22 cellular contexts compared by ENCODE assay signal in genomic region chr1:176164014-176164678, GRCh38. TPM values are rescaled to one million over a fixed set of nuclear protein-coding genes. Genes with fewer than 3 reads are reported as not detected.
DNase-seq lines count a peak whose midpoint lies in the region; ATAC-seq and TF ChIP-seq lines count a peak whose summit lies in the region.
"Had no signal": no experiment of that assay in that cellular context is flagged by ENCODE, and none has a peak within 500 bp of the region (broad histone marks: within the 10 kb centered on the region; RNA-seq: fewer than 3 reads in every experiment).

No MANE protein-coding gene starts in this region.

- H3K27ac Mint-ChIP-seq in activated CD4-positive, alpha-beta memory T cell treated with anti-CD3 and anti-CD28 coated beads for 36 hours = peak overlapping the region; percentile 58
- no peak overlapping the region for H3K27ac Mint-ChIP-seq in activated CD4-positive, alpha-beta memory T cell treated with anti-CD3 and anti-CD28 coated beads, Interleukin-2, amount 10 ng/mL, durations not matched to agents 7 days and 5 days
- no peak overlapping the region for H3K27ac Mint-ChIP-seq in natural killer cell treated with Interleukin-12 subunit alpha and Interleukin-12 subunit beta and Interleukin-15 and Interleukin-18, amount 100 ng/mL, for 72 hours
- no peak overlapping the region for H3K27ac Mint-ChIP-seq in natural killer cell
- H3K27ac Mint-ChIP-seq in activated T-helper 1 cell treated with anti-CD3 and anti-CD28 coated beads, Interleukin-12 subunit alpha, Interleukin-12 subunit beta, Interleukin-2, Interleukin-4 antibody, amounts not matched to agents 30 ng/mL and 10 ng/mL and 1 ng/mL, durations not matched to agents 14 hours and 24 hours and 36 hours = peak overlapping the region; percentile 49
- H3K27ac Mint-ChIP-seq in stimulated activated naive CD8-positive, alpha-beta T cell treated with anti-CD3 and anti-CD28 coated beads, Interleukin-15, Interleukin-2, amounts not matched to agents 100 ng/mL and 50 ng/mL, for 24 hours = peak overlapping the region; percentile 87
- H3K27ac Mint-ChIP-seq: IgD-negative memory B cell had no signal

- no peak for TF ChIP-seq CTCF in natural killer cell (IDR thresholded peaks at IDR 0.05)

- ATAC-seq in natural killer cell treated with Interleukin-12 subunit alpha and Interleukin-12 subunit beta and Interleukin-15 and Interleukin-18, amount 100 ng/mL, for 72 hours = peak; percentile 80 to 94
- no peak for ATAC-seq in natural killer cell
- ATAC-seq: A549, GM12878, HCT116 had no signal

- H3K9me3 Mint-ChIP-seq in activated CD4-positive, alpha-beta memory T cell treated with anti-CD3 and anti-CD28 coated beads for 36 hours = peaks cover under 1% of the 10 kb centered on the region
- peaks cover 1% of the 10 kb centered on the region for H3K9me3 Mint-ChIP-seq in activated CD4-positive, alpha-beta memory T cell treated with anti-CD3 and anti-CD28 coated beads, Interleukin-2, amount 10 ng/mL, durations not matched to agents 7 days and 5 days
- no peaks in the 10 kb centered on the region for H3K9me3 Mint-ChIP-seq in natural killer cell treated with Interleukin-12 subunit alpha and Interleukin-12 subunit beta and Interleukin-15 and Interleukin-18, amount 100 ng/mL, for 72 hours
- no peaks in the 10 kb centered on the region for H3K9me3 Mint-ChIP-seq in natural killer cell
- peaks cover 3% of the 10 kb centered on the region for H3K9me3 Mint-ChIP-seq in activated T-helper 1 cell treated with anti-CD3 and anti-CD28 coated beads, Interleukin-12 subunit alpha, Interleukin-12 subunit beta, Interleukin-2, Interleukin-4 antibody, amounts not matched to agents 30 ng/mL and 10 ng/mL and 1 ng/mL, durations not matched to agents 14 hours and 24 hours and 36 hours
- no peaks in the 10 kb centered on the region for H3K9me3 Mint-ChIP-seq in stimulated activated naive CD8-positive, alpha-beta T cell treated with anti-CD3 and anti-CD28 coated beads, Interleukin-15, Interleukin-2, amounts not matched to agents 100 ng/mL and 50 ng/mL, for 24 hours

- CTCF ChIA-PET in activated CD4-positive, alpha-beta memory T cell treated with anti-CD3 and anti-CD28 coated beads for 36 hours (lab: Charles Lee) = no interaction called here
- CTCF ChIA-PET in activated CD4-positive, alpha-beta memory T cell treated with anti-CD3 and anti-CD28 coated beads, Interleukin-2, amount 10 ng/mL, durations not matched to agents 7 days and 5 days (lab: Charles Lee) = no interaction called here

- no peak overlapping the region for H3K4me3 Mint-ChIP-seq in activated CD4-positive, alpha-beta memory T cell treated with anti-CD3 and anti-CD28 coated beads for 36 hours
- H3K4me3 Mint-ChIP-seq in activated CD4-positive, alpha-beta memory T cell treated with anti-CD3 and anti-CD28 coated beads, Interleukin-2, amount 10 ng/mL, durations not matched to agents 7 days and 5 days = no peak overlapping the region
- peak overlapping the region; percentile 35 for H3K4me3 Mint-ChIP-seq in natural killer cell treated with Interleukin-12 subunit alpha and Interleukin-12 subunit beta and Interleukin-15 and Interleukin-18, amount 100 ng/mL, for 72 hours
- no peak overlapping the region for H3K4me3 Mint-ChIP-seq in natural killer cell
- no peak overlapping the region for H3K4me3 Mint-ChIP-seq in activated T-helper 1 cell treated with anti-CD3 and anti-CD28 coated beads, Interleukin-12 subunit alpha, Interleukin-12 subunit beta, Interleukin-2, Interleukin-4 antibody, amounts not matched to agents 30 ng/mL and 10 ng/mL and 1 ng/mL, durations not matched to agents 14 hours and 24 hours and 36 hours
- H3K4me3 Mint-ChIP-seq in stimulated activated naive CD8-positive, alpha-beta T cell treated with anti-CD3 and anti-CD28 coated beads, Interleukin-15, Interleukin-2, amounts not matched to agents 100 ng/mL and 50 ng/mL, for 24 hours = peak overlapping the region; percentile 23
- H3K4me3 Mint-ChIP-seq: CD4-positive, alpha-beta memory T cell; IgD-negative memory B cell had no signal

- intact Hi-C loops in activated CD4-positive, alpha-beta memory T cell treated with anti-CD3 and anti-CD28 coated beads for 36 hours (cut with micrococcal nuclease) = loop anchor here (1.0 to 5.0 kb wide), 4 partner anchors 13 to 137 kb away; no protein-coding TSS in a partner anchor
- intact Hi-C loops in natural killer cell (cut with micrococcal nuclease) = no loop called here
- intact Hi-C loops in activated T-helper 1 cell treated with anti-CD3 and anti-CD28 coated beads, Interleukin-12 subunit alpha, Interleukin-12 subunit beta, Interleukin-2, Interleukin-4 antibody, amounts not matched to agents 30 ng/mL and 10 ng/mL and 1 ng/mL, durations not matched to agents 14 hours and 24 hours and 36 hours (cut with micrococcal nuclease) = loop anchor here (1.0 kb wide), 2 partner anchors 13 to 42 kb away; no protein-coding TSS in a partner anchor

- peaks cover 44% of the 10 kb centered on the region for H3K4me1 Mint-ChIP-seq in activated CD4-positive, alpha-beta memory T cell treated with anti-CD3 and anti-CD28 coated beads for 36 hours (ENCODE audit: low read depth)
- peaks cover 34% of the 10 kb centered on the region for H3K4me1 Mint-ChIP-seq in activated CD4-positive, alpha-beta memory T cell treated with anti-CD3 and anti-CD28 coated beads, Interleukin-2, amount 10 ng/mL, durations not matched to agents 7 days and 5 days
- H3K4me1 Mint-ChIP-seq in natural killer cell treated with Interleukin-12 subunit alpha and Interleukin-12 subunit beta and Interleukin-15 and Interleukin-18, amount 100 ng/mL, for 72 hours (ENCODE audit: low read depth in 2 of 2) = peaks cover 34 to 41% of the 10 kb centered on the region in 2 donors
- peaks cover 43 to 48% of the 10 kb centered on the region in 2 donors for H3K4me1 Mint-ChIP-seq in natural killer cell
- peaks cover 36% of the 10 kb centered on the region for H3K4me1 Mint-ChIP-seq in activated T-helper 1 cell treated with anti-CD3 and anti-CD28 coated beads, Interleukin-12 subunit alpha, Interleukin-12 subunit beta, Interleukin-2, Interleukin-4 antibody, amounts not matched to agents 30 ng/mL and 10 ng/mL and 1 ng/mL, durations not matched to agents 14 hours and 24 hours and 36 hours (ENCODE audit: low read depth)
- H3K4me1 Mint-ChIP-seq in stimulated activated naive CD8-positive, alpha-beta T cell treated with anti-CD3 and anti-CD28 coated beads, Interleukin-15, Interleukin-2, amounts not matched to agents 100 ng/mL and 50 ng/mL, for 24 hours (ENCODE audit: low read depth) = peaks cover 53% of the 10 kb centered on the region

- DNase-seq in activated CD4-positive, alpha-beta memory T cell treated with anti-CD3 and anti-CD28 coated beads for 36 hours = peak; percentile 37
- DNase-seq in activated CD4-positive, alpha-beta memory T cell treated with anti-CD3 and anti-CD28 coated beads, Interleukin-2, amount 10 ng/mL, durations not matched to agents 7 days and 5 days = no peak
- DNase-seq in natural killer cell treated with Interleukin-12 subunit alpha and Interleukin-12 subunit beta and Interleukin-15 and Interleukin-18, amount 100 ng/mL, for 72 hours (ENCODE audit: low spot score) = no peak
- no peak for DNase-seq in natural killer cell
- no peak for DNase-seq in activated T-helper 1 cell treated with anti-CD3 and anti-CD28 coated beads, Interleukin-12 subunit alpha, Interleukin-12 subunit beta, Interleukin-2, Interleukin-4 antibody, amounts not matched to agents 30 ng/mL and 10 ng/mL and 1 ng/mL, durations not matched to agents 14 hours and 24 hours and 36 hours (ENCODE audit: low spot score)
- DNase-seq in kidney glomerular epithelial cell (lab: John Stamatoyannopoulos, UW) = no peak
- DNase-seq: Calu3; CD4-positive, alpha-beta memory T cell; DMS53; EL; GOT3; Karpas-422; NCI-H1048; NCI-H1436; NCI-H1930; NCI-H226; NCI-H524 had no signal

- H3K36me3 Mint-ChIP-seq in activated CD4-positive, alpha-beta memory T cell treated with anti-CD3 and anti-CD28 coated beads for 36 hours = peaks cover 35% of the 10 kb centered on the region
- peaks cover 58% of the 10 kb centered on the region for H3K36me3 Mint-ChIP-seq in activated CD4-positive, alpha-beta memory T cell treated with anti-CD3 and anti-CD28 coated beads, Interleukin-2, amount 10 ng/mL, durations not matched to agents 7 days and 5 days (ENCODE audit: low read depth)
- peaks cover 23% of the 10 kb centered on the region for H3K36me3 Mint-ChIP-seq in natural killer cell treated with Interleukin-12 subunit alpha and Interleukin-12 subunit beta and Interleukin-15 and Interleukin-18, amount 100 ng/mL, for 72 hours
- H3K36me3 Mint-ChIP-seq in natural killer cell = no peaks in the 10 kb centered on the region
- peaks cover 38% of the 10 kb centered on the region for H3K36me3 Mint-ChIP-seq in activated T-helper 1 cell treated with anti-CD3 and anti-CD28 coated beads, Interleukin-12 subunit alpha, Interleukin-12 subunit beta, Interleukin-2, Interleukin-4 antibody, amounts not matched to agents 30 ng/mL and 10 ng/mL and 1 ng/mL, durations not matched to agents 14 hours and 24 hours and 36 hours (ENCODE audit: low read depth)
- peaks cover 77% of the 10 kb centered on the region for H3K36me3 Mint-ChIP-seq in stimulated activated naive CD8-positive, alpha-beta T cell treated with anti-CD3 and anti-CD28 coated beads, Interleukin-15, Interleukin-2, amounts not matched to agents 100 ng/mL and 50 ng/mL, for 24 hours (ENCODE audit: low read depth)

- no peaks in the 10 kb centered on the region for H3K27me3 Mint-ChIP-seq in activated CD4-positive, alpha-beta memory T cell treated with anti-CD3 and anti-CD28 coated beads for 36 hours
- H3K27me3 Mint-ChIP-seq in activated CD4-positive, alpha-beta memory T cell treated with anti-CD3 and anti-CD28 coated beads, Interleukin-2, amount 10 ng/mL, durations not matched to agents 7 days and 5 days = no peaks in the 10 kb centered on the region
- no peaks in the 10 kb centered on the region for H3K27me3 Mint-ChIP-seq in natural killer cell treated with Interleukin-12 subunit alpha and Interleukin-12 subunit beta and Interleukin-15 and Interleukin-18, amount 100 ng/mL, for 72 hours
- H3K27me3 Mint-ChIP-seq in natural killer cell (ENCODE audit: low read depth in 2 of 2) = no peaks in the 10 kb centered on the region
- H3K27me3 Mint-ChIP-seq in activated T-helper 1 cell treated with anti-CD3 and anti-CD28 coated beads, Interleukin-12 subunit alpha, Interleukin-12 subunit beta, Interleukin-2, Interleukin-4 antibody, amounts not matched to agents 30 ng/mL and 10 ng/mL and 1 ng/mL, durations not matched to agents 14 hours and 24 hours and 36 hours (ENCODE audit: insufficient read depth) = no peaks in the 10 kb centered on the region
- no peaks in the 10 kb centered on the region for H3K27me3 Mint-ChIP-seq in stimulated activated naive CD8-positive, alpha-beta T cell treated with anti-CD3 and anti-CD28 coated beads, Interleukin-15, Interleukin-2, amounts not matched to agents 100 ng/mL and 50 ng/mL, for 24 hours
- H3K27me3 Mint-ChIP-seq: CD4-positive, alpha-beta memory T cell; IgD-negative memory B cell had no signal

- POLR2A ChIA-PET in activated CD4-positive, alpha-beta memory T cell treated with anti-CD3 and anti-CD28 coated beads for 36 hours (lab: Charles Lee) = interaction anchor here (1.3 kb wide), 1 partner anchor 41 kb away, joined by 3 read pairs; no protein-coding TSS in a partner anchor
- POLR2A ChIA-PET in activated CD4-positive, alpha-beta memory T cell treated with anti-CD3 and anti-CD28 coated beads, Interleukin-2, amount 10 ng/mL, durations not matched to agents 7 days and 5 days (lab: Charles Lee) = no interaction called here

RNA-seq across cellular contexts. Expression of gene COP1, which starts 42.9 kb away (rescaled TPM):
- total RNA-seq in activated CD4-positive, alpha-beta memory T cell treated with anti-CD3 and anti-CD28 coated beads for 36 hours = 10 to 100 TPM; 34.2 to 34.7 TPM
- total RNA-seq in activated CD4-positive, alpha-beta memory T cell treated with anti-CD3 and anti-CD28 coated beads, Interleukin-2, amount 10 ng/mL, durations not matched to agents 7 days and 5 days = 10 to 100 TPM; 38.8 to 41.4 TPM
- 10 to 100 TPM; 50.6 to 53.3 TPM for total RNA-seq in natural killer cell treated with Interleukin-12 subunit alpha and Interleukin-12 subunit beta and Interleukin-15 and Interleukin-18, amount 100 ng/mL, for 72 hours
- 10 to 100 TPM; 56.2 to 70.9 (median 60.9) TPM for total RNA-seq in natural killer cell
- 49.2 and 51.7 TPM in 2 replicates for total RNA-seq in activated T-helper 1 cell treated with anti-CD3 and anti-CD28 coated beads, Interleukin-12 subunit alpha, Interleukin-12 subunit beta, Interleukin-2, Interleukin-4 antibody, amounts not matched to agents 30 ng/mL and 10 ng/mL and 1 ng/mL, durations not matched to agents 14 hours and 24 hours and 36 hours

Comparison
In these comparisons a context has a peak if more than half of its experiments do, and no peak if none do; other contexts are left out.
1. H3K27ac Mint-ChIP-seq: peak in activated CD4-positive, alpha-beta memory T cell treated with anti-CD3 and anti-CD28 coated beads for 36 hours (single experiment), activated T-helper 1 cell treated with anti-CD3 and anti-CD28 coated beads, Interleukin-12 subunit alpha, Interleukin-12 subunit beta, Interleukin-2, Interleukin-4 antibody, amounts not matched to agents 30 ng/mL and 10 ng/mL and 1 ng/mL, durations not matched to agents 14 hours and 24 hours and 36 hours (single experiment) and stimulated activated naive CD8-positive, alpha-beta T cell treated with anti-CD3 and anti-CD28 coated beads, Interleukin-15, Interleukin-2, amounts not matched to agents 100 ng/mL and 50 ng/mL, for 24 hours (single experiment); none in activated CD4-positive, alpha-beta memory T cell treated with anti-CD3 and anti-CD28 coated beads, Interleukin-2, amount 10 ng/mL, durations not matched to agents 7 days and 5 days (single experiment), natural killer cell treated with Interleukin-12 subunit alpha and Interleukin-12 subunit beta and Interleukin-15 and Interleukin-18, amount 100 ng/mL, for 72 hours (0 of 2) and natural killer cell (0 of 2).
2. H3K4me3 Mint-ChIP-seq: peak in natural killer cell treated with Interleukin-12 subunit alpha and Interleukin-12 subunit beta and Interleukin-15 and Interleukin-18, amount 100 ng/mL, for 72 hours (single experiment) and stimulated activated naive CD8-positive, alpha-beta T cell treated with anti-CD3 and anti-CD28 coated beads, Interleukin-15, Interleukin-2, amounts not matched to agents 100 ng/mL and 50 ng/mL, for 24 hours (single experiment); none in activated CD4-positive, alpha-beta memory T cell treated with anti-CD3 and anti-CD28 coated beads for 36 hours (single experiment), activated CD4-positive, alpha-beta memory T cell treated with anti-CD3 and anti-CD28 coated beads, Interleukin-2, amount 10 ng/mL, durations not matched to agents 7 days and 5 days (single experiment), natural killer cell (single experiment) and activated T-helper 1 cell treated with anti-CD3 and anti-CD28 coated beads, Interleukin-12 subunit alpha, Interleukin-12 subunit beta, Interleukin-2, Interleukin-4 antibody, amounts not matched to agents 30 ng/mL and 10 ng/mL and 1 ng/mL, durations not matched to agents 14 hours and 24 hours and 36 hours (single experiment).
3. ATAC-seq: peak in natural killer cell treated with Interleukin-12 subunit alpha and Interleukin-12 subunit beta and Interleukin-15 and Interleukin-18, amount 100 ng/mL, for 72 hours (2 of 2); none in natural killer cell (0 of 3).